ENCODE assay signal across 14 cellular contexts in the genomic region with DNA sequence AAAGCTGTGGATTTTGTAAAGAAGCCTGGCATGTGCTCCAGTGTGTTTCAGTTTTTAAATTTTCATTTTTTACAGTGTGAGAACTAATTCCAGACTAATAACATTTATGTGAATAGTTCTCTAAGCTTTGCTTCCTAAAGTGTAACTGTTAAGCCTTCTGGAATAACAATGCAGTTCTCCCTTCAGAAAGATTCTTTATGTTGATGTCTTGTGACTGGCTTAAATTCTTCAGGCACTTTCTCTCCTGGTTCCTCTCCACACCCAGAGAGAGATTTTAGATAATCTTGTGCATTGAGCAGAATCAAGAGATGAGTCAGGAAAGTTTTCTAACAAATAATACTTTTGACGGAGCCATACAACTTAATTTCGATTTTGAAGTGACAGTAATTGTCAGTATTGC.
"Had no signal": no experiment of that assay in that cellular context is flagged by ENCODE, and none has a peak within 500 bp of the region (broad histone marks: within the 10 kb centered on the region; RNA-seq: fewer than 3 reads in every experiment).

No MANE protein-coding gene starts in this region.

- H3K4me3 ChIP-seq: ascending aorta, left ventricle myocardium inferior, right atrium auricular region, upper lobe of right lung had no signal

- H3K27me3 ChIP-seq: ascending aorta, right atrium auricular region, upper lobe of right lung had no signal

- H3K36me3 Mint-ChIP-seq: natural killer cell treated with Interleukin-12 subunit alpha and Interleukin-12 subunit beta and Interleukin-15 and Interleukin-18, amount 100 ng/mL, for 72 hours had no signal

- DNase-seq: activated CD4-positive, CD25-positive, alpha-beta regulatory T cell treated with anti-CD3 and anti-CD28 coated beads, Interleukin-2, amount 50 U/mL, for 72 hours; activated naive CD4-positive, alpha-beta T cell treated with anti-CD3 and anti-CD28 coated beads for 36 hours; activated naive CD8-positive, alpha-beta T cell treated with anti-CD3 and anti-CD28 coated beads, Interleukin-2, amount 50 U/mL, for 24 hours; activated T-cell treated with anti-CD3 and anti-CD28 coated beads for 4 hours; hippocampal formation; left ventricle myocardium inferior; occipital lobe; stimulated activated naive CD8-positive, alpha-beta T cell treated with anti-CD3 and anti-CD28 coated beads, Interleukin-15, Interleukin-2, amounts not matched to agents 100 U/mL and 50 U/mL, for 24 hours; SW 1271; upper lobe of right lung had no signal

- H3K27me3 Mint-ChIP-seq: activated naive CD8-positive, alpha-beta T cell treated with anti-CD3 and anti-CD28 coated beads, Interleukin-2, amount 50 U/mL, for 24 hours; natural killer cell treated with Interleukin-12 subunit alpha and Interleukin-12 subunit beta and Interleukin-15 and Interleukin-18, amount 100 ng/mL, for 72 hours had no signal

- H3K36me3 ChIP-seq: ascending aorta, left ventricle myocardium inferior, right atrium auricular region, upper lobe of right lung had no signal

- H3K27ac Mint-ChIP-seq: activated naive CD4-positive, alpha-beta T cell treated with anti-CD3 and anti-CD28 coated beads for 36 hours; activated naive CD8-positive, alpha-beta T cell treated with anti-CD3 and anti-CD28 coated beads, Interleukin-2, amount 50 U/mL, for 24 hours; activated T-helper 2 cell treated with anti-CD3 and anti-CD28 coated beads, Interferon-gamma antibody, Interleukin-2, Interleukin-4, amounts not matched to agents 10 μg/mL and 5 μg/mL and 100 μg/mL, durations not matched to agents 14 hours and 24 hours and 36 hours; natural killer cell treated with Interleukin-12 subunit alpha and Interleukin-12 subunit beta and Interleukin-15 and Interleukin-18, amount 100 ng/mL, for 72 hours had no signal

- H3K4me3 Mint-ChIP-seq: activated naive CD4-positive, alpha-beta T cell treated with anti-CD3 and anti-CD28 coated beads for 36 hours; activated naive CD8-positive, alpha-beta T cell treated with anti-CD3 and anti-CD28 coated beads, Interleukin-2, amount 50 U/mL, for 24 hours; natural killer cell treated with Interleukin-12 subunit alpha and Interleukin-12 subunit beta and Interleukin-15 and Interleukin-18, amount 100 ng/mL, for 72 hours had no signal

- ATAC-seq: activated naive CD8-positive, alpha-beta T cell treated with anti-CD3 and anti-CD28 coated beads, Interleukin-2, amount 50 U/mL, for 24 hours; natural killer cell treated with Interleukin-12 subunit alpha and Interleukin-12 subunit beta and Interleukin-15 and Interleukin-18, amount 100 ng/mL, for 72 hours; stimulated activated naive CD8-positive, alpha-beta T cell treated with anti-CD3 and anti-CD28 coated beads, Interleukin-15, Interleukin-2, amounts not matched to agents 100 U/mL and 50 U/mL, for 24 hours; upper lobe of right lung had no signal

- H3K9me3 ChIP-seq: ascending aorta, left ventricle myocardium inferior, right atrium auricular region, upper lobe of right lung had no signal

- H3K27ac ChIP-seq: ascending aorta, left ventricle myocardium inferior, right atrium auricular region, upper lobe of right lung had no signal

- H3K9me3 Mint-ChIP-seq: activated naive CD4-positive, alpha-beta T cell treated with anti-CD3 and anti-CD28 coated beads for 36 hours; activated naive CD8-positive, alpha-beta T cell treated with anti-CD3 and anti-CD28 coated beads, Interleukin-2, amount 50 U/mL, for 24 hours; activated T-helper 2 cell treated with anti-CD3 and anti-CD28 coated beads, Interferon-gamma antibody, Interleukin-2, Interleukin-4, amounts not matched to agents 10 μg/mL and 5 μg/mL and 100 μg/mL, durations not matched to agents 14 hours and 24 hours and 36 hours; natural killer cell treated with Interleukin-12 subunit alpha and Interleukin-12 subunit beta and Interleukin-15 and Interleukin-18, amount 100 ng/mL, for 72 hours had no signal
